15 cellular contexts compared by ENCODE assay signal in genomic region chr1:185965870-185966269, GRCh38.
A peak's percentile ranks its signal among the peaks of the same experiment; 100 is the strongest.
DNase-seq lines count a peak whose midpoint lies in the region; ATAC-seq, FAIRE-seq and TF ChIP-seq lines count a peak whose summit lies in the region.
"Had no signal": no experiment of that assay in that cellular context is flagged by ENCODE, and none has a peak within 500 bp of the region (broad histone marks: within the 10 kb centered on the region; RNA-seq: fewer than 3 reads in every experiment).

No MANE protein-coding gene starts in this region.

- intact Hi-C loops in sciatic nerve (cut with DNase I): no loop called here

- H3K4me3 ChIP-seq in fibroblast of villous mesenchyme (ENCODE audit: low read depth, low read length): no peak overlapping the region

- no peak for TF ChIP-seq CTCF in fibroblast of villous mesenchyme (IDR thresholded peaks at IDR 0.05; ENCODE audit: insufficient read depth, low read depth, low read length)

- ATAC-seq in sciatic nerve: peak; percentile 71
- no peak for ATAC-seq in activated CD4-positive, CD25-positive, alpha-beta regulatory T cell treated with anti-CD3 and anti-CD28 coated beads, Interleukin-2, amount 50 U/mL, for 24 hours

- FAIRE-seq in RCC 7860 (lab: Jason Lieb, UNC) (no peak), urothelium cell line (lab: Jason Lieb, UNC) (no peak)
- FAIRE-seq: GM18507, keratinocyte had no signal

- peak; percentile 47 for DNase-seq in DMS114 treated with DMSO at 0.1 percent for 48 hours (lab: John Stamatoyannopoulos, UW; ENCODE audit: unreplicated experiment)
- peak; percentile 48 for DNase-seq in RPMI7951 (ENCODE audit: low read depth)
- peak; percentile 32 for DNase-seq in fibroblast of villous mesenchyme (ENCODE audit: low read depth)
- no peak for DNase-seq in sciatic nerve (ENCODE audit: low spot score)
- DNase-seq in RCC 7860 (ENCODE audit: low spot score): no peak
- DNase-seq in urothelium cell line (ENCODE audit: low spot score): no peak
- DNase-seq in NCI-H187 (lab: John Stamatoyannopoulos, UW): no peak
- DNase-seq: activated naive CD4-positive, alpha-beta T cell; activated T-cell treated with anti-CD3 and anti-CD28 coated beads for 4 hours; cerebellar nuclear complex; NCI-H69; SHP77 had no signal

Comparison
In these comparisons a context has a peak if more than half of its experiments do, and no peak if none do; other contexts are left out.
1. DNase-seq: peak in DMS114 treated with DMSO at 0.1 percent for 48 hours (single experiment), RPMI7951 (single experiment) and fibroblast of villous mesenchyme (single experiment); none in sciatic nerve (single experiment), RCC 7860 (single experiment), urothelium cell line (single experiment) and NCI-H187 (0 of 2).